In genomic region chr11:73982990-73983763, GRCh38 we compare ENCODE assay signal across 1 cellular context.
TF ChIP-seq lines count a peak whose summit lies in the region.

No MANE protein-coding gene starts in this region.

TF ChIP-seq in HepG2, 621 proteins besides CTCF, POLR2A, EP300 and RAD21 (continued from another document and continues in another):
- no peak for TF ChIP-seq ZNF513 (CRISPR knock-in tag; conservative IDR thresholded peaks at IDR 0.05)
- no peak for TF ChIP-seq SP1 (IDR thresholded peaks at IDR 0.05)
- peak; percentile 38; the same call in 1 of the 2 replicates for TF ChIP-seq SP1 (CRISPR knock-in tag; IDR thresholded peaks at IDR 0.05)
- TF ChIP-seq RARA (CRISPR knock-in tag; IDR thresholded peaks at IDR 0.05), result peak; percentile 22; the same call in 1 of the 2 replicates
- no peak for TF ChIP-seq ZUFSP (CRISPR knock-in tag; IDR thresholded peaks at IDR 0.05; ENCODE audit: borderline replicate concordance)
- TF ChIP-seq TEAD2 (CRISPR knock-in tag; IDR thresholded peaks at IDR 0.05), result peak; percentile 40; the same call in 1 of the 2 replicates
- TF ChIP-seq CREM (IDR thresholded peaks at IDR 0.05), result peak; percentile 50
- no peak for TF ChIP-seq CREM (CRISPR knock-in tag; IDR thresholded peaks at IDR 0.05)
- no peak for TF ChIP-seq RARG (CRISPR knock-in tag; IDR thresholded peaks at IDR 0.05; ENCODE audit: low read depth)
- 0 out of 2 replicates have a peak, but pooled peaks have one; percentile 38 for TF ChIP-seq ZSCAN29 (CRISPR knock-in tag; conservative IDR thresholded peaks at IDR 0.05)
- TF ChIP-seq CENPX (CRISPR knock-in tag; IDR thresholded peaks at IDR 0.05), result no peak
- TF ChIP-seq SMYD3 (CRISPR knock-in tag; IDR thresholded peaks at IDR 0.05), result peak; percentile 77; the same call in 1 of the 2 replicates
- peak; percentile 53 for TF ChIP-seq TEAD3 (CRISPR knock-in tag; optimal IDR thresholded peaks at IDR 0.05; ENCODE audit: borderline replicate concordance)
- 0 out of 2 replicates have a peak, but pooled peaks have one; percentile 67 for TF ChIP-seq ZHX1 (CRISPR knock-in tag; IDR thresholded peaks at IDR 0.05; ENCODE audit: low read depth)
- TF ChIP-seq HINFP (CRISPR knock-in tag; IDR thresholded peaks at IDR 0.05; ENCODE audit: low read depth), result peak; percentile 60
- no peak for TF ChIP-seq ZNF33A (CRISPR knock-in tag; IDR thresholded peaks at IDR 0.05; ENCODE audit: borderline replicate concordance)
- no peak for TF ChIP-seq RORA (CRISPR knock-in tag; IDR thresholded peaks at IDR 0.05)
- peak; percentile 95; the same call in 1 of the 2 replicates for TF ChIP-seq ZNF430 (CRISPR knock-in tag; IDR thresholded peaks at IDR 0.05)
- peak; percentile 61; the same call in 1 of the 2 replicates for TF ChIP-seq ZBTB44 (CRISPR knock-in tag; IDR thresholded peaks at IDR 0.05)
- peak; percentile 81; the same call in 1 of the 2 replicates for TF ChIP-seq SNAI1 (CRISPR knock-in tag; IDR thresholded peaks at IDR 0.05; ENCODE audit: borderline replicate concordance)
- 0 out of 2 replicates have a peak, but pooled peaks have one; percentile 85 for TF ChIP-seq TP53 (CRISPR knock-in tag; conservative IDR thresholded peaks at IDR 0.05)
- no peak for TF ChIP-seq ZNF460 (CRISPR knock-in tag; IDR thresholded peaks at IDR 0.05; ENCODE audit: borderline replicate concordance)
- TF ChIP-seq CSRNP2 (CRISPR knock-in tag; conservative IDR thresholded peaks at IDR 0.05; ENCODE audit: low read depth), result no peak
- peak; percentile 76 for TF ChIP-seq ZBTB14 (CRISPR knock-in tag; IDR thresholded peaks at IDR 0.05)
- TF ChIP-seq KDM4B (CRISPR knock-in tag; IDR thresholded peaks at IDR 0.05), result no peak; the same call in 1 of the 2 replicates
- TF ChIP-seq ZFY (CRISPR knock-in tag; IDR thresholded peaks at IDR 0.05), result peak; percentile 98
- TF ChIP-seq ZNF232 (CRISPR knock-in tag; IDR thresholded peaks at IDR 0.05; ENCODE audit: borderline replicate concordance), result peak; percentile 88
- peak; percentile 93 for TF ChIP-seq RNF2 (conservative IDR thresholded peaks at IDR 0.05; ENCODE audit: low read depth)
- no peak for TF ChIP-seq TCF7 (IDR thresholded peaks at IDR 0.05; ENCODE audit: low read depth)
- TF ChIP-seq ZNF251 (CRISPR knock-in tag; IDR thresholded peaks at IDR 0.05), result no peak
- TF ChIP-seq MAZ (IDR thresholded peaks at IDR 0.05; ENCODE audit: borderline replicate concordance, low read depth, low read length), result no peak
- TF ChIP-seq MAZ (CRISPR knock-in tag; IDR thresholded peaks at IDR 0.05; ENCODE audit: low read depth), result peak; percentile 73
- TF ChIP-seq KLF16 (CRISPR knock-in tag; IDR thresholded peaks at IDR 0.05), result peak in 1 of 2 experiments; percentile 78; a peak in 2 of 4 replicates
- 0 out of 2 replicates have a peak, but pooled peaks have one; percentile 7 for TF ChIP-seq PAWR (CRISPR knock-in tag; IDR thresholded peaks at IDR 0.05; ENCODE audit: borderline replicate concordance)
- peak; percentile 59; the same call in 1 of the 2 replicates for TF ChIP-seq ZNF441 (CRISPR knock-in tag; IDR thresholded peaks at IDR 0.05; ENCODE audit: borderline replicate concordance)
- no peak; the same call in 1 of the 2 replicates for TF ChIP-seq SMAD3 (CRISPR knock-in tag; IDR thresholded peaks at IDR 0.05)
- TF ChIP-seq ZNF589 (CRISPR knock-in tag; conservative IDR thresholded peaks at IDR 0.05), result no peak; the same call in 1 of the 2 replicates
- TF ChIP-seq KDM5B (CRISPR knock-in tag; IDR thresholded peaks at IDR 0.05; ENCODE audit: borderline replicate concordance), result peak; percentile 82; the same call in 1 of the 2 replicates
- TF ChIP-seq ZNF230 (CRISPR knock-in tag; IDR thresholded peaks at IDR 0.05), result peak; percentile 97
- peak; percentile 31; the same call in 1 of the 2 replicates for TF ChIP-seq ZFP41 (CRISPR knock-in tag; IDR thresholded peaks at IDR 0.05; ENCODE audit: borderline replicate concordance)
- no peak for TF ChIP-seq ZNF850 (CRISPR knock-in tag; conservative IDR thresholded peaks at IDR 0.05)
- TF ChIP-seq MAF1 (CRISPR knock-in tag; IDR thresholded peaks at IDR 0.05; ENCODE audit: borderline replicate concordance), result peak; percentile 68
- TF ChIP-seq ZFP82 (CRISPR knock-in tag; IDR thresholded peaks at IDR 0.05; ENCODE audit: borderline replicate concordance), result peak; percentile 47; the same call in 1 of the 2 replicates
- peak; percentile 85; the same call in 1 of the 2 replicates for TF ChIP-seq ZNF556 (CRISPR knock-in tag; IDR thresholded peaks at IDR 0.05; ENCODE audit: borderline replicate concordance)
- 0 out of 2 replicates have a peak, but pooled peaks have one; percentile 11 for TF ChIP-seq SIN3A (IDR thresholded peaks at IDR 0.05; ENCODE audit: borderline replicate concordance, low read depth, low read length)
- no peak for TF ChIP-seq ZNF609 (CRISPR knock-in tag; IDR thresholded peaks at IDR 0.05; ENCODE audit: borderline replicate concordance)
- TF ChIP-seq ZEB1 (IDR thresholded peaks at IDR 0.05; ENCODE audit: insufficient replicate concordance, low read depth), result no peak
- no peak for TF ChIP-seq GABPA (IDR thresholded peaks at IDR 0.05; ENCODE audit: low read depth, low read length)
- TF ChIP-seq GABPA (CRISPR knock-in tag; IDR thresholded peaks at IDR 0.05; ENCODE audit: low read depth), result peak; percentile 25; the same call in 1 of the 2 replicates
- TF ChIP-seq ZNF652 (CRISPR knock-in tag; IDR thresholded peaks at IDR 0.05; ENCODE audit: borderline replicate concordance, low read depth), result no peak
